8 cellular contexts compared by ENCODE assay signal in genomic region chr19:39327990-39328705, GRCh38. TPM values are rescaled to one million over a fixed set of nuclear protein-coding genes. Genes with fewer than 3 reads are reported as not detected.
A peak's percentile ranks its signal among the peaks of the same experiment; 100 is the strongest.
DNase-seq lines count a peak whose midpoint lies in the region; ATAC-seq lines count a peak whose summit lies in the region.

No MANE protein-coding gene starts in this region.

- H3K27me3 Mint-ChIP-seq in naive B cell: no peaks in the 10 kb centered on the region

- peak overlapping the region in 1 of 8 donors; percentile 39 for H3K4me3 Mint-ChIP-seq in naive B cell

- no peak overlapping the region for H3K4me3 ChIP-seq in NT2/D1 (ENCODE audit: insufficient read length, low read depth)

- ATAC-seq in esophagus mucosa: peak; percentile 82
- ATAC-seq in naive B cell (ENCODE audit: low read depth in 2 of 2): peak in 1 of 2 donors; percentile 55

- no peaks in the 10 kb centered on the region for H3K27me3 ChIP-seq in NT2/D1 (ENCODE audit: insufficient read depth, insufficient read length)

- peaks cover 3% of the 10 kb centered on the region for H3K4me1 ChIP-seq in NT2/D1 (ENCODE audit: insufficient read depth, insufficient read length)

- no peaks in the 10 kb centered on the region for H3K9me3 ChIP-seq in NT2/D1 (ENCODE audit: insufficient read depth, low read length)

- peak overlapping the region in 4 of 6 donors; percentile 6 to 91 (median 58) for H3K27ac Mint-ChIP-seq in naive B cell

- H3K36me3 Mint-ChIP-seq in naive B cell: no peaks in the 10 kb centered on the region

- H3K9me3 Mint-ChIP-seq in naive B cell: no peaks in the 10 kb centered on the region

- no peaks in the 10 kb centered on the region for H3K36me3 ChIP-seq in NT2/D1 (ENCODE audit: insufficient read depth, insufficient read length, low read length)

- H3K4me1 Mint-ChIP-seq in naive B cell: peaks cover 25 to 41% (median 31%) of the 10 kb centered on the region in 3 donors

- DNase-seq in CD1c-positive myeloid dendritic cell (ENCODE audit: extremely low spot score) (peak; percentile 81), HK-2 (ENCODE audit: unreplicated experiment) (peak; percentile 87), NT2/D1 (ENCODE audit: low read depth, low spot score) (peak; percentile 50), activated T-cell treated with anti-CD3 and anti-CD28 coated beads for 48 hours (ENCODE audit: low read depth) (peak; percentile 73), naive B cell (peak; percentile 70), KG1 (lab: John Stamatoyannopoulos, UW) (no peak)
- peak; percentile 59 for DNase-seq in stimulated activated CD8-positive, alpha-beta memory T cell treated with anti-CD3 and anti-CD28 coated beads, Interleukin-7, amount 100 ng/mL, for 4 hours (ENCODE audit: low read depth in 2 of 2)

- H3K9ac ChIP-seq in NT2/D1 (ENCODE audit: insufficient read length, low read depth): peak overlapping the region; percentile 4

RNA-seq across cellular contexts. Expression of gene LRFN1, which starts 7.5 kb away (rescaled TPM):
- total RNA-seq in esophagus mucosa: 0.08 TPM
- 1 to 10 TPM in 5 of 6 donors, not detected in 1; 1.0 to 2.2 (median 1.6) TPM for polyA plus RNA-seq in naive B cell (ENCODE audit: low read depth in 6 of 6)

RNA-seq across cellular contexts. Expression of gene GMFG, which starts 7.7 kb away (rescaled TPM):
- total RNA-seq in esophagus mucosa: 2.3 TPM
- 1,000 to 10,000 TPM in 1 of 6 donors, 100 to 1,000 TPM in 5; 750 to 1,029 (median 856) TPM for polyA plus RNA-seq in naive B cell (ENCODE audit: low read depth in 6 of 6)

RNA-seq across cellular contexts. Expression of gene SAMD4B, which starts 14.1 kb away (rescaled TPM):
- 53.3 TPM for total RNA-seq in esophagus mucosa
- polyA plus RNA-seq in naive B cell (ENCODE audit: low read depth in 6 of 6): 10 to 100 TPM in 3 of 6 donors, 1 to 10 TPM in 3; 6.2 to 20.5 (median 9.7) TPM

RNA-seq across cellular contexts. Expression of gene IFNL1, which starts 31.9 kb away (rescaled TPM):
- total RNA-seq in esophagus mucosa: not detected
- polyA plus RNA-seq in naive B cell (ENCODE audit: low read depth in 6 of 6): not detected

RNA-seq across cellular contexts. Expression of gene IFNL2, which starts 60.0 kb away (rescaled TPM):
- not detected for total RNA-seq in esophagus mucosa
- polyA plus RNA-seq in naive B cell (ENCODE audit: low read depth in 6 of 6): not detected
